In the genomic region with DNA sequence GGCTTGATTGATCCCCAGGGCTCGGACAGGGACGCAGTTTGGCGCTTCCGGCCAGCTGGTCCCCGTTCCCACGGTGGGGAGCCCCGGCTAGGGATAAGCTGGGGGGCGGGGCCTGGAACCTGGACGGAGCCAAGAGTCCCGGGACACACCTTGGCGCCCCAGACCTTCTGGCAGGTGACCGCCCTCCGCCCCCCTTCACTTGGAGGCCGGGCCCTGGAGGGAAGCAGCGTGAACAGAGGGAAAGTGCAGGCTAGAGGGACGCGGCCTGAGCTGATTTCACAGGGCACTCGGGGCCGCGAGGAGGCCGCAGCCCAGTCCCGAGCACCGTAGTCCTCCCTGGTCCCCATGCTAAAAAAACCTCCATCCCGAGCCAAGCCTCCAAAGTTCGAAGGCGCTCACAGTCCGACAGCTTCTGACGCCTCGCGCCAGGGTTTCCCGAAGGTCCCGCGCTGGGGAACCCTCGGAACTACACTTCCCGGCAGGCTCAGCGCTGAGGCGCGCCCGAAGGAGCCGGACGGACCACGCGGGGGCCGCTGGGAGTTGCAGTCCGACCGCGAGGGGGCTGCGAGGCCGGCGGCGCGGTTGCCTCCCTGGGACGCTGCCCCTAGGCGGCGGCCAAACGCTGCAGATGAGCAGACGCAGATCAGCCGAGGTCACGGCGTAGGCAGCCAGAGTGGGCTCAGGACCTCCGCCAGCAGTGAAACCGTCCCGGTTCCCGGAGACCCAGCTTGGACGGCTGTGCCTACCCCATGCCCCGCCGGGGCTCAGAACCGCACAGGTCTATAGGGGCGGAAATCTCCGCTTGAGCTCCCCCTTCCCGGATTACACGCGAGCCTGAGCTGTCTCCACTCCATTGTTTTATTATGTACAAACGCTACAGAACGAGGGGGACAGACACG, we compare ENCODE assay signal across 8 cellular contexts. TPM values are rescaled to one million over a fixed set of nuclear protein-coding genes. Genes with fewer than 3 reads are reported as not detected.
DNase-seq lines count a peak whose midpoint lies in the region; ATAC-seq, FAIRE-seq and TF ChIP-seq lines count a peak whose summit lies in the region.

A gene with protein sequence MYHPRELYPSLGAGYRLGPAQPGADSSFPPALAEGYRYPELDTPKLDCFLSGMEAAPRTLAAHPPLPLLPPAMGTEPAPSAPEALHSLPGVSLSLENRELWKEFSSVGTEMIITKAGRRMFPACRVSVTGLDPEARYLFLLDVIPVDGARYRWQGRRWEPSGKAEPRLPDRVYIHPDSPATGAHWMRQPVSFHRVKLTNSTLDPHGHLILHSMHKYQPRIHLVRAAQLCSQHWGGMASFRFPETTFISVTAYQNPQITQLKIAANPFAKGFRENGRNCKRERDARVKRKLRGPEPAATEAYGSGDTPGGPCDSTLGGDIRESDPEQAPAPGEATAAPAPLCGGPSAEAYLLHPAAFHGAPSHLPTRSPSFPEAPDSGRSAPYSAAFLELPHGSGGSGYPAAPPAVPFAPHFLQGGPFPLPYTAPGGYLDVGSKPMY (minus strand): TSS at position 451 of the 899 bp plus-strand sequence. CDS start 731 bp downstream, outside the sequence.

- CTCF ChIA-PET in endothelial cell of umbilical vein (lab: Charles Lee), result interaction anchor here (0.6 to 5.6 kb wide), 40 partner anchors 10 to 537 kb away, joined by 3 to 55 read pairs (median 6); a partner anchor contains a TSS

- peaks cover 4% of the 10 kb centered on the region; the same call in 1 of the 2 replicates for H3K9me3 ChIP-seq in HUES6 (ENCODE audit: control insufficient read depth, insufficient read depth, low read depth, low read length)
- H3K9me3 ChIP-seq in endothelial cell of umbilical vein (replicated peaks; ENCODE audit: control insufficient read depth, insufficient read depth, low read length), result no peaks in the 10 kb centered on the region
- peaks cover 2% of the 10 kb centered on the region for H3K9me3 ChIP-seq in mononuclear cell (ENCODE audit: low read depth, low read length)

- H3K9ac ChIP-seq in HUES6 (ENCODE audit: low read length), result peak within 1 kb of the TSS; percentile 80
- peak within 1 kb of the TSS; percentile 58 for H3K9ac ChIP-seq in endothelial cell of umbilical vein (replicated peaks; ENCODE audit: extremely low read depth, insufficient read depth, low read length)

- peak within 1 kb of the TSS; percentile 78 for H3K4me2 ChIP-seq in endothelial cell of umbilical vein (ENCODE audit: insufficient read depth, low read length)

- intact Hi-C loops in endothelial cell of umbilical vein (cut with micrococcal nuclease), result loop anchor here (1.0 to 10.0 kb wide), 8 partner anchors 15 to 563 kb away; a partner anchor contains a TSS

- BruUV-seq in endothelial cell of umbilical vein (replicated peaks; lab: Mats Ljungman, UMichigan), result no TSS peak

- DNase-seq in DMS 273 (lab: John Stamatoyannopoulos, UW; ENCODE audit: unreplicated experiment) (peak; percentile 98), NOMO-1 treated with dmso at 0.1 percent for 144 hours (lab: John Stamatoyannopoulos, UW; ENCODE audit: unreplicated experiment) (peak; percentile 90), endothelial cell of umbilical vein (ENCODE audit: low read depth, low spot score) (peak; percentile 92)
- DNase-seq in activated CD8-positive, alpha-beta memory T cell treated with anti-CD3 and anti-CD28 coated beads, Interleukin-2, amount 50 U/mL, for 48 hours, result peak; percentile 97
- peak; percentile 89 to 95 for DNase-seq in stimulated activated CD8-positive, alpha-beta memory T cell treated with anti-CD3 and anti-CD28 coated beads, Interleukin-2, amount 100 ng/mL, for 48 hours (ENCODE audit: low read depth in 2 of 2)

- no peaks in the 10 kb centered on the region for H4K20me1 ChIP-seq in endothelial cell of umbilical vein (replicated peaks; ENCODE audit: control insufficient read depth, extremely low read depth, insufficient read depth, low read length)

- TF ChIP-seq CTCF in endothelial cell of umbilical vein (IDR thresholded peaks at IDR 0.05; ENCODE audit: extremely low read depth in 1 of 2, insufficient read depth in 1 of 2, low read depth in 1 of 2, low read length in 2 of 2), result peak; percentile 56 to 86

- H2AFZ ChIP-seq in endothelial cell of umbilical vein (ENCODE audit: low read depth, low read length), result peak within 1 kb of the TSS; percentile 96

- peak; percentile 98 for FAIRE-seq in endothelial cell of umbilical vein (lab: Jason Lieb, UNC)

- H3K4me3 ChIP-seq in HUES6 (ENCODE audit: low read depth, low read length), result peak within 1 kb of the TSS; percentile 72
- H3K4me3 ChIP-seq in endothelial cell of umbilical vein (replicated peaks in 1 of 3; ENCODE audit: insufficient read depth in 1 of 3, low read depth in 1 of 3, low read length in 3 of 3), result peak within 1 kb of the TSS; percentile 6 to 53 (median 47)
- peak within 1 kb of the TSS; percentile 37 for H3K4me3 ChIP-seq in mononuclear cell (ENCODE audit: low read length)

- no peaks in the 10 kb centered on the region for H3K27me3 ChIP-seq in HUES6 (ENCODE audit: control insufficient read depth, insufficient read depth, low read length)
- no peaks in the 10 kb centered on the region for H3K27me3 ChIP-seq in endothelial cell of umbilical vein (ENCODE audit: control insufficient read depth in 2 of 2, insufficient read depth in 2 of 2, low read length in 2 of 2)
- H3K27me3 ChIP-seq in mononuclear cell (ENCODE audit: insufficient read depth, low read length), result no peaks in the 10 kb centered on the region

- TF ChIP-seq POLR2A in endothelial cell of umbilical vein (IDR thresholded peaks at IDR 0.05; ENCODE audit: low read depth, low read length), result peak; percentile 62

- peak; percentile 63 for ATAC-seq in GM21423 (IDR thresholded peaks at IDR 0.05; ENCODE audit: unreplicated experiment)

- POLR2A ChIA-PET in endothelial cell of umbilical vein (lab: Charles Lee), result interaction anchor here (0.5 to 1.7 kb wide), 8 partner anchors 15 to 118 kb away, joined by 3 to 10 read pairs (median 4); a partner anchor contains a TSS

- dilution Hi-C loops in endothelial cell of umbilical vein (cut with MboI; ENCODE audit: extremely low pct_ligation_motif_present, low sequenced_read_pairs), result no loop called here

- H3K4me1 ChIP-seq in HUES6 (ENCODE audit: control insufficient read depth, insufficient read depth, low read length) (peaks cover 36% of the 10 kb centered on the region), endothelial cell of umbilical vein (ENCODE audit: control insufficient read depth, extremely low read depth, insufficient read depth, low read length) (peaks cover 23% of the 10 kb centered on the region), mononuclear cell (ENCODE audit: insufficient read depth, low read length) (peaks cover 86% of the 10 kb centered on the region)

- no peaks in the 10 kb centered on the region for H3K79me2 ChIP-seq in endothelial cell of umbilical vein (ENCODE audit: control insufficient read depth, insufficient read depth, low read length)

- H3K27ac ChIP-seq in HUES6 (ENCODE audit: low read depth, low read length) (no peak within 1 kb of the TSS; the same call in 1 of the 2 replicates), endothelial cell of umbilical vein (ENCODE audit: insufficient read depth, low read depth, low read length) (peak within 1 kb of the TSS; percentile 46)

- no peaks in the 10 kb centered on the region for H3K9me1 ChIP-seq in endothelial cell of umbilical vein (replicated peaks; ENCODE audit: control insufficient read depth, extremely low read depth, insufficient read depth, low read length)

- H3K36me3 ChIP-seq in HUES6 (ENCODE audit: control insufficient read depth, insufficient read depth, low read length) (peaks cover 6% of the 10 kb centered on the region), endothelial cell of umbilical vein (ENCODE audit: control insufficient read depth in 2 of 2, extremely low read depth in 1 of 2, insufficient read depth in 2 of 2, low read length in 2 of 2) (peaks cover 0 to 8% of the 10 kb centered on the region in 2 experiments)

TF ChIP-seq in endothelial cell of umbilical vein, 7 proteins besides CTCF, POLR2A, EP300 and RAD21:
- peak; percentile 48 for TF ChIP-seq POLR2AphosphoS5 (IDR thresholded peaks at IDR 0.05; ENCODE audit: insufficient read depth, low read depth, low read length)
- TF ChIP-seq, protein P1, sequence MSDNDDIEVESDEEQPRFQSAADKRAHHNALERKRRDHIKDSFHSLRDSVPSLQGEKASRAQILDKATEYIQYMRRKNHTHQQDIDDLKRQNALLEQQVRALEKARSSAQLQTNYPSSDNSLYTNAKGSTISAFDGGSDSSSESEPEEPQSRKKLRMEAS (IDR thresholded peaks at IDR 0.05; ENCODE audit: insufficient read depth, insufficient read length), result no peak

RNA-seq across cellular contexts. Expression of the gene that starts here (rescaled TPM):
- 0.42 and 0.60 TPM in 2 replicates for total RNA-seq in endothelial cell of umbilical vein
- polyA plus RNA-seq in endothelial cell of umbilical vein, result 0.30 and 0.40 TPM in 2 replicates
- 0.05 and 0.13 TPM in 2 replicates for polyA plus RNA-seq in endothelial cell of umbilical vein (2011; cell fraction: cytosol; rRNA removed)
- 0.41 and 0.42 TPM in 2 replicates for polyA plus RNA-seq in endothelial cell of umbilical vein (2011; cell fraction: nucleus; rRNA removed)
- polyA plus RNA-seq in endothelial cell of umbilical vein (2012), result 0.16 and 0.23 TPM in 2 replicates
- polyA minus RNA-seq in endothelial cell of umbilical vein, result not detected in 2 replicates
- not detected for polyA minus RNA-seq in endothelial cell of umbilical vein (2011; cell fraction: cytosol; rRNA and poly(A)+ RNA removed)
- 0.43 TPM in 1 of 2 replicates, not detected in the other for polyA minus RNA-seq in endothelial cell of umbilical vein (2011; cell fraction: nucleus; rRNA and poly(A)+ RNA removed)
- total RNA-seq in mononuclear cell, result 0.10 TPM

Comparison
In these comparisons a context has a peak if more than half of its experiments do, and no peak if none do; other contexts are left out.
1. Peak in DNase-seq, H3K4me3 ChIP-seq, H3K27ac ChIP-seq, H3K9ac ChIP-seq and H3K4me2 ChIP-seq in endothelial cell of umbilical vein; RNA of the gene not detected or under 1 TPM.